9 cellular contexts compared by ENCODE assay signal in genomic region chr3:156978471-156978961, GRCh38.
DNase-seq lines count a peak whose midpoint lies in the region; ATAC-seq and TF ChIP-seq lines count a peak whose summit lies in the region.
"Had no signal": no experiment of that assay in that cellular context is flagged by ENCODE, and none has a peak within 500 bp of the region (broad histone marks: within the 10 kb centered on the region; RNA-seq: fewer than 3 reads in every experiment).

No MANE protein-coding gene starts in this region.

- TF ChIP-seq POLR2A in esophagus muscularis mucosa (IDR thresholded peaks at IDR 0.05; ENCODE audit: low read depth), result no peak

- H3K36me3 Mint-ChIP-seq in CD8-positive, alpha-beta memory T cell, result no peaks in the 10 kb centered on the region

- H3K9me3 Mint-ChIP-seq in CD8-positive, alpha-beta memory T cell, result no peaks in the 10 kb centered on the region

- no peaks in the 10 kb centered on the region for H3K36me3 ChIP-seq in CD8-positive, alpha-beta memory T cell (ENCODE audit: insufficient read depth, low read length)
- H3K36me3 ChIP-seq in esophagus muscularis mucosa, result no peaks in the 10 kb centered on the region

- intact Hi-C loops in esophagus muscularis mucosa (cut with DNase I), result no loop called here

- peak overlapping the region in 5 of 7 donors; percentile 6 to 70 (median 32) for H3K4me3 Mint-ChIP-seq in CD8-positive, alpha-beta memory T cell

- peak in 1 of 5 donors; percentile 9 for DNase-seq in CD8-positive, alpha-beta memory T cell
- DNase-seq in fibroblast of gingiva (ENCODE audit: low read depth), result peak; percentile 1
- no peak for DNase-seq in GOT3 (lab: John Stamatoyannopoulos, UW)
- DNase-seq in esophagus muscularis mucosa (ENCODE audit: extremely low spot score), result no peak
- DNase-seq in ureter (ENCODE audit: low spot score), result no peak
- DNase-seq in RWPE1 (ENCODE audit: low spot score), result no peak

- H3K27ac ChIP-seq in CD8-positive, alpha-beta memory T cell (ENCODE audit: low read depth, low read length), result no peak overlapping the region
- H3K27ac ChIP-seq in esophagus muscularis mucosa (replicated peaks in 1 of 4) (no peak overlapping the region), RWPE1 (no peak overlapping the region)
- H3K27ac ChIP-seq: VCaP had no signal

- no peak for TF ChIP-seq CTCF in esophagus muscularis mucosa (IDR thresholded peaks at IDR 0.05)
- no peak for TF ChIP-seq CTCF in RWPE1 (conservative IDR thresholded peaks at IDR 0.05; ENCODE audit: low read depth)

- no peaks in the 10 kb centered on the region for H3K27me3 ChIP-seq in CD8-positive, alpha-beta memory T cell (ENCODE audit: insufficient read depth, low read length, poor library complexity, severe bottlenecking)
- no peaks in the 10 kb centered on the region for H3K27me3 ChIP-seq in esophagus muscularis mucosa

- H3K9me3 ChIP-seq in CD8-positive, alpha-beta memory T cell (ENCODE audit: low read length), result no peaks in the 10 kb centered on the region
- H3K9me3 ChIP-seq in esophagus muscularis mucosa, result no peaks in the 10 kb centered on the region

- POLR2A ChIA-PET in CD8-positive, alpha-beta memory T cell (lab: Charles Lee), result no interaction called here
- POLR2A ChIA-PET in RWPE1 (lab: Yijun Ruan, JAX; ENCODE audit: low non-redundant PET), result no interaction called here

- peaks cover 0 to 1% of the 10 kb centered on the region in 2 donors for H3K27me3 Mint-ChIP-seq in CD8-positive, alpha-beta memory T cell

- no peak overlapping the region for H3K4me3 ChIP-seq in CD8-positive, alpha-beta memory T cell (ENCODE audit: low read length)
- H3K4me3 ChIP-seq in esophagus muscularis mucosa, result no peak overlapping the region

- WGBS in esophagus muscularis mucosa, result 66% methylated on average over 2 of the region's 2 CpGs

- peak; percentile 93 for ATAC-seq in GM21367 (IDR thresholded peaks at IDR 0.05; ENCODE audit: unreplicated experiment)
- peak; percentile 96 for ATAC-seq in HG03520 (IDR thresholded peaks at IDR 0.05; ENCODE audit: unreplicated experiment)

- TF ChIP-seq EP300 in esophagus muscularis mucosa (IDR thresholded peaks at IDR 0.05), result no peak

- peaks cover 15 to 33% (median 22%) of the 10 kb centered on the region in 3 donors for H3K4me1 Mint-ChIP-seq in CD8-positive, alpha-beta memory T cell

- H3K27ac Mint-ChIP-seq in CD8-positive, alpha-beta memory T cell, result peak overlapping the region in 6 of 8 donors; percentile 6 to 56 (median 40)

- CTCF ChIA-PET in CD8-positive, alpha-beta memory T cell (lab: Charles Lee), result interaction anchor here (0.5 kb wide), 1 partner anchor 599 kb away, joined by 3 read pairs; no protein-coding TSS in a partner anchor
- CTCF ChIA-PET in RWPE1 (lab: Yijun Ruan, JAX), result no interaction called here

- no peaks in the 10 kb centered on the region for H3K4me1 ChIP-seq in CD8-positive, alpha-beta memory T cell (ENCODE audit: insufficient read depth, low read length)
- no peaks in the 10 kb centered on the region for H3K4me1 ChIP-seq in esophagus muscularis mucosa
